In the genomic region with DNA sequence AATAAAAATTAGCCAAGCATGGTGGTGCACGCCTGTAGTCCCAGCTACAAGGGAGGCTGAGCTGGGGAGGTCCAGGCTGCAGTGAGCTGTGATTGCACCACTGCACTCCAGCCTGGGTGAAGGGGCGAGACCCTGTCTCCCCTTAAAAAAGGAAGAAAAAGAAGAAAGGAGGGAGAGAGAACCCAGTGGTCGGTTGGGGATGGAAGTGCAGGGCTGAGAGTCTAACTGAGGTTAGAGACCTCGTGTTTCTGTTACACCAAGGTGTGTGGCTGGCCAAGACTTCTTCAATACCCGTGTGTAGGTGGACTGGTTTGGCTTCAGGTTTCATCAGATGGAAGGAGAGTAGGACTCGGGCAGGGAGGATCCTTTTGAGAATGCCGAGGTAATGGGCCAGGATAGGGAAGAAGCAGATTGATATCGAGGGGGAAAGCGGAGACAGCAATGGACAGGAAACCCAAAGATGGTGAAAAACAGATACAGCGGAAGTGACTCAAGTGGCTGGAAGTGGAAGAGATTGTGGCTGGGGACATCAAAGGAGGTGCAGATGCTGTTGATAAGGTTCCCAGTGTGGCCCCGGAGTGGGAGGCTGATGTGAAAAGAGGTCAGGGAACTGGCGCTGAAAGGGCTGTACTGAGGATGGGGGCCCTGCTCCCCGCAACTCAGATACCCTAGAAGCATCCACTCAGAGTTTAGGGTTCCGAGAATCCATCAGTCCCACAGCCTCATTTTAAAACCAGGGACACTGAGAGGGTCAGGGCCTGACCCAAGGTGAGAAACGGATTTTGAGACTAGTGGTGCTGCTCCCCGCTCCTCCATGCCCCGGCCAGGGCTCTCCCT, we compare ENCODE assay signal across 1 cellular context.
TF ChIP-seq lines count a peak whose summit lies in the region.

No MANE protein-coding gene starts in this region.

TF ChIP-seq in HepG2, 621 proteins besides CTCF, POLR2A, EP300 and RAD21:
- TF ChIP-seq, protein P1, sequence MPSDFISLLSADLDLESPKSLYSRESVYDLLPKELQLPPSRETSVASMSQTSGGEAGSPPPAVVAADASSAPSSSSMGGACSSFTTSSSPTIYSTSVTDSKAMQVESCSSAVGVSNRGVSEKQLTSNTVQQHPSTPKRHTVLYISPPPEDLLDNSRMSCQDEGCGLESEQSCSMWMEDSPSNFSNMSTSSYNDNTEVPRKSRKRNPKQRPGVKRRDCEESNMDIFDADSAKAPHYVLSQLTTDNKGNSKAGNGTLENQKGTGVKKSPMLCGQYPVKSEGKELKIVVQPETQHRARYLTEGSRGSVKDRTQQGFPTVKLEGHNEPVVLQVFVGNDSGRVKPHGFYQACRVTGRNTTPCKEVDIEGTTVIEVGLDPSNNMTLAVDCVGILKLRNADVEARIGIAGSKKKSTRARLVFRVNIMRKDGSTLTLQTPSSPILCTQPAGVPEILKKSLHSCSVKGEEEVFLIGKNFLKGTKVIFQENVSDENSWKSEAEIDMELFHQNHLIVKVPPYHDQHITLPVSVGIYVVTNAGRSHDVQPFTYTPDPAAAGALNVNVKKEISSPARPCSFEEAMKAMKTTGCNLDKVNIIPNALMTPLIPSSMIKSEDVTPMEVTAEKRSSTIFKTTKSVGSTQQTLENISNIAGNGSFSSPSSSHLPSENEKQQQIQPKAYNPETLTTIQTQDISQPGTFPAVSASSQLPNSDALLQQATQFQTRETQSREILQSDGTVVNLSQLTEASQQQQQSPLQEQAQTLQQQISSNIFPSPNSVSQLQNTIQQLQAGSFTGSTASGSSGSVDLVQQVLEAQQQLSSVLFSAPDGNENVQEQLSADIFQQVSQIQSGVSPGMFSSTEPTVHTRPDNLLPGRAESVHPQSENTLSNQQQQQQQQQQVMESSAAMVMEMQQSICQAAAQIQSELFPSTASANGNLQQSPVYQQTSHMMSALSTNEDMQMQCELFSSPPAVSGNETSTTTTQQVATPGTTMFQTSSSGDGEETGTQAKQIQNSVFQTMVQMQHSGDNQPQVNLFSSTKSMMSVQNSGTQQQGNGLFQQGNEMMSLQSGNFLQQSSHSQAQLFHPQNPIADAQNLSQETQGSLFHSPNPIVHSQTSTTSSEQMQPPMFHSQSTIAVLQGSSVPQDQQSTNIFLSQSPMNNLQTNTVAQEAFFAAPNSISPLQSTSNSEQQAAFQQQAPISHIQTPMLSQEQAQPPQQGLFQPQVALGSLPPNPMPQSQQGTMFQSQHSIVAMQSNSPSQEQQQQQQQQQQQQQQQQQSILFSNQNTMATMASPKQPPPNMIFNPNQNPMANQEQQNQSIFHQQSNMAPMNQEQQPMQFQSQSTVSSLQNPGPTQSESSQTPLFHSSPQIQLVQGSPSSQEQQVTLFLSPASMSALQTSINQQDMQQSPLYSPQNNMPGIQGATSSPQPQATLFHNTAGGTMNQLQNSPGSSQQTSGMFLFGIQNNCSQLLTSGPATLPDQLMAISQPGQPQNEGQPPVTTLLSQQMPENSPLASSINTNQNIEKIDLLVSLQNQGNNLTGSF (CRISPR knock-in tag; IDR thresholded peaks at IDR 0.05), result no peak
- peak; percentile 22; the same call in 1 of the 2 replicates for TF ChIP-seq ZNF460 (CRISPR knock-in tag; IDR thresholded peaks at IDR 0.05; ENCODE audit: borderline replicate concordance)
- TF ChIP-seq, protein P2, sequence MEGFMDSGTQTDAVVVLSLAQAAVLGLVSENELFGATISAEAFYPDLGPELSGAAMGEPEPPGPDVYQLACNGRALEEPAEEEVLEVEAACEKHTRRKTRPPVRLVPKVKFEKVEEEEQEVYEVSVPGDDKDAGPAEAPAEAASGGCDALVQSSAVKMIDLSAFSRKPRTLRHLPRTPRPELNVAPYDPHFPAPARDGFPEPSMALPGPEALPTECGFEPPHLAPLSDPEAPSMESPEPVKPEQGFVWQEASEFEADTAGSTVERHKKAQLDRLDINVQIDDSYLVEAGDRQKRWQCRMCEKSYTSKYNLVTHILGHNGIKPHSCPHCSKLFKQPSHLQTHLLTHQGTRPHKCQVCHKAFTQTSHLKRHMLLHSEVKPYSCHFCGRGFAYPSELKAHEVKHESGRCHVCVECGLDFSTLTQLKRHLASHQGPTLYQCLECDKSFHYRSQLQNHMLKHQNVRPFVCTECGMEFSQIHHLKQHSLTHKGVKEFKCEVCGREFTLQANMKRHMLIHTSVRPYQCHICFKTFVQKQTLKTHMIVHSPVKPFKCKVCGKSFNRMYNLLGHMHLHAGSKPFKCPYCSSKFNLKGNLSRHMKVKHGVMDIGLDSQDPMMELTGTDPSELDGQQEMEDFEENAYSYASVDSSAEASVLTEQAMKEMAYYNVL (CRISPR knock-in tag; IDR thresholded peaks at IDR 0.05; ENCODE audit: borderline replicate concordance), result no peak
- TF ChIP-seq FOSL1 (CRISPR knock-in tag; IDR thresholded peaks at IDR 0.05; ENCODE audit: borderline replicate concordance), result no peak
- no peak for TF ChIP-seq NCOA2 (CRISPR knock-in tag; IDR thresholded peaks at IDR 0.05)
- TF ChIP-seq DRAP1 (CRISPR knock-in tag; IDR thresholded peaks at IDR 0.05), result no peak
- no peak for TF ChIP-seq GABPA (IDR thresholded peaks at IDR 0.05; ENCODE audit: low read depth, low read length)
- TF ChIP-seq GABPA (CRISPR knock-in tag; IDR thresholded peaks at IDR 0.05; ENCODE audit: low read depth), result peak; percentile 81
- TF ChIP-seq BHLHE40 (IDR thresholded peaks at IDR 0.05; ENCODE audit: low read length), result no peak
- TF ChIP-seq ETV5 (CRISPR knock-in tag; IDR thresholded peaks at IDR 0.05; ENCODE audit: borderline replicate concordance), result peak; percentile 17; the same call in 1 of the 2 replicates
- TF ChIP-seq AKNA (CRISPR knock-in tag; IDR thresholded peaks at IDR 0.05; ENCODE audit: borderline replicate concordance), result no peak
- no peak for TF ChIP-seq DPF2 (CRISPR knock-in tag; IDR thresholded peaks at IDR 0.05; ENCODE audit: borderline replicate concordance, low read depth)
- no peak for TF ChIP-seq HOXD1 (CRISPR knock-in tag; IDR thresholded peaks at IDR 0.05)
- TF ChIP-seq FOSL2 (CRISPR knock-in tag; IDR thresholded peaks at IDR 0.05), result peak; percentile 18; the same call in 1 of the 2 replicates
- TF ChIP-seq, protein P3, sequence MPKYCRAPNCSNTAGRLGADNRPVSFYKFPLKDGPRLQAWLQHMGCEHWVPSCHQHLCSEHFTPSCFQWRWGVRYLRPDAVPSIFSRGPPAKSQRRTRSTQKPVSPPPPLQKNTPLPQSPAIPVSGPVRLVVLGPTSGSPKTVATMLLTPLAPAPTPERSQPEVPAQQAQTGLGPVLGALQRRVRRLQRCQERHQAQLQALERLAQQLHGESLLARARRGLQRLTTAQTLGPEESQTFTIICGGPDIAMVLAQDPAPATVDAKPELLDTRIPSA (CRISPR knock-in tag; IDR thresholded peaks at IDR 0.05; ENCODE audit: borderline replicate concordance), result no peak
- TF ChIP-seq HNRNPUL1 (IDR thresholded peaks at IDR 0.05; ENCODE audit: low read depth, low read length), result no peak
